Comparison of ENCODE assay signal across 20 cellular contexts in the genomic region with DNA sequence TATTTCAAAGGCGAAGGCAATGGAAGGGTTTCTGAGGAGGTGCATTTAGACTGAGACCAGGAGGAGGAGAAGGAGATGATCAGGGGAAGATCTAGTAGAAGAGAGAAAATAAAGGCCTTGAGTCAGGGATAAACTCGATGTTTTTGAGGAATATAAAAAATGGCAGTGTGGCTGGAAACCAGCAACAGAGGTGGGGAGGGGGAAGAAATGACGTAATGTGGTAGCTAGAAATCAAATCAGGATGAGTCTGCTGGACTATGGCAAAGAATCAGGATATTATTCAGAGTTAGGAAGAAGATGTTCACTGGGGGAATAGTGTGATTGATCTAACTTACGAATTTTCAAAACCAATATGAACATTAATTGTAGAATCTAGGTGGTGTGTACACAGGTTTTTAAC.
A peak's percentile ranks its signal among the peaks of the same experiment; 100 is the strongest.
DNase-seq lines count a peak whose midpoint lies in the region; ATAC-seq, FAIRE-seq and TF ChIP-seq lines count a peak whose summit lies in the region.
"Had no signal": no experiment of that assay in that cellular context is flagged by ENCODE, and none has a peak within 500 bp of the region (broad histone marks: within the 10 kb centered on the region; RNA-seq: fewer than 3 reads in every experiment).

No MANE protein-coding gene starts in this region.

- SMC1A ChIA-PET in GM12878 (lab: Charles Lee; ENCODE audit: uncharacterized antibody, unreplicated experiment), result no interaction called here

- POLR2A ChIA-PET in HepG2 (lab: Yijun Ruan, JAX) (no interaction called here), GM12878 (lab: Charles Lee) (no interaction called here)

- H3K79me2 ChIP-seq in HepG2 (ENCODE audit: insufficient read depth, low read length) (no peaks in the 10 kb centered on the region), GM12878 (ENCODE audit: control insufficient read depth, insufficient read depth, low read length) (no peaks in the 10 kb centered on the region)

- DNase-seq in HepG2 (ENCODE audit: low spot score) (no peak), right lobe of liver (no peak), GM12878 (ENCODE audit: low read depth, low spot score) (no peak), spleen (no peak), putamen (ENCODE audit: low spot score) (no peak)
- DNase-seq: AML-193; Caco-2; Calu3; CD4-positive, alpha-beta T cell; CD8-positive, alpha-beta T cell; DMS79 treated with DMSO at 0.1 percent for 48 hours; GF-D8 had no signal

- TF ChIP-seq RAD21 in HepG2 (CRISPR knock-in tag; IDR thresholded peaks at IDR 0.05) (no peak), GM12878 (IDR thresholded peaks at IDR 0.05; ENCODE audit: insufficient read depth, low read depth, low read length) (no peak)

- intact Hi-C loops in HepG2 (cut with micrococcal nuclease; ENCODE audit: unreplicated experiment) (no loop called here), right lobe of liver (cut with DNase I) (no loop called here), GM12878 (cut with micrococcal nuclease; ENCODE audit: unreplicated experiment) (no loop called here), spleen (cut with DNase I; ENCODE audit: low total_unique reads) (no loop called here)

- H3K36me3 ChIP-seq in HepG2 (replicated peaks in 1 of 2; ENCODE audit: control insufficient read depth in 1 of 2, insufficient read depth in 2 of 2, low read length in 2 of 2) (no peaks in the 10 kb centered on the region), right lobe of liver (no peaks in the 10 kb centered on the region), GM12878 (ENCODE audit: control insufficient read depth in 2 of 2, insufficient read depth in 2 of 2, low read length in 1 of 2) (no peaks in the 10 kb centered on the region), spleen (no peaks in the 10 kb centered on the region)
- H3K36me3 ChIP-seq: BLaER1 treated with 17β-estradiol and CSF1 and Interleukin-3, amounts not matched to agents 10 nM and 100 nM had no signal

- BruUV-seq in HepG2 (replicated peaks; lab: Mats Ljungman, UMichigan) (no TSS peak), GM12878 (replicated peaks; lab: Mats Ljungman, UMichigan) (no TSS peak)

- no peak overlapping the region for H3K4me2 ChIP-seq in HepG2 (ENCODE audit: low read depth, low read length)
- no peak overlapping the region for H3K4me2 ChIP-seq in GM12878 (ENCODE audit: control insufficient read depth, insufficient read depth)
- H3K4me2 ChIP-seq: A549; BLaER1 treated with 17β-estradiol and CSF1 and Interleukin-3, amounts not matched to agents 10 nM and 100 nM had no signal

- FAIRE-seq in HepG2 (lab: Jason Lieb, UNC), result no peak
- no peak for FAIRE-seq in GM12878 (lab: Jason Lieb, UNC)
- FAIRE-seq: A549, D721Med, G401.6, GM12892, GM18507 had no signal

- ATAC-seq in HepG2, result no peak
- no peak for ATAC-seq in right lobe of liver
- ATAC-seq in GM12878, result no peak
- ATAC-seq: A549; CD8-positive, alpha-beta T cell had no signal

- RAD21 ChIA-PET in GM12878 (lab: Charles Lee; ENCODE audit: unreplicated experiment), result no interaction called here

- no peaks in the 10 kb centered on the region for H3K4me1 ChIP-seq in HepG2 (ENCODE audit: insufficient read depth, low read length)
- H3K4me1 ChIP-seq in right lobe of liver, result no peaks in the 10 kb centered on the region
- no peaks in the 10 kb centered on the region for H3K4me1 ChIP-seq in GM12878 (ENCODE audit: control insufficient read depth, insufficient read depth, low read length)
- H3K4me1 ChIP-seq in spleen, result peaks cover 0 to 3% (median 0%) of the 10 kb centered on the region in 6 donors
- H3K4me1 ChIP-seq: A549; BLaER1 treated with 17β-estradiol and CSF1 and Interleukin-3, amounts not matched to agents 10 nM and 100 nM; Caco-2 had no signal

- CTCF ChIA-PET in HepG2 (lab: Yijun Ruan, JAX; ENCODE audit: low intra/inter-chr PET ratio, low total read pairs) (no interaction called here), GM12878 (lab: Yijun Ruan, JAX) (no interaction called here)

- H3K4me3 ChIP-seq in HepG2 (replicated peaks in 1 of 3; ENCODE audit: insufficient read depth in 1 of 3, low read depth in 2 of 3, low read length in 3 of 3) (no peak overlapping the region), right lobe of liver (no peak overlapping the region), GM12878 (no peak overlapping the region), spleen (no peak overlapping the region)
- H3K4me3 ChIP-seq: A549; BLaER1 treated with 17β-estradiol and CSF1 and Interleukin-3, amounts not matched to agents 10 nM and 100 nM had no signal

- in situ Hi-C loops in HepG2 (cut with HindIII; ENCODE audit: extremely low pct_ligation_motif_present, low pct_unique_long_range_greater_than_20kb) (no loop called here), GM12878 (cut with MboI) (no loop called here)

- under 1% methylated on average over 4 of the region's 4 CpGs for WGBS in HepG2 (ENCODE audit: low lambda C conversion rate)
- WGBS in right lobe of liver (ENCODE audit: insufficient coverage, low coverage, low lambda C conversion rate, missing lambda C conversion rate), result 64% methylated on average over 4 of the region's 4 CpGs
- WGBS in GM12878 (ENCODE audit: insufficient coverage, insufficient replicate concordance, low lambda C conversion rate, missing lambda C conversion rate), result 10% methylated on average over 4 of the region's 4 CpGs
- 75 to 86% (median 81%) methylated on average over 4 of the region's 4 CpGs for WGBS in spleen, 5 donors

- no peak for TF ChIP-seq POLR2A in HepG2 (IDR thresholded peaks at IDR 0.05; ENCODE audit: insufficient read depth in 1 of 2, low read depth in 2 of 2, low read length in 2 of 2)
- no peak for TF ChIP-seq POLR2A in right lobe of liver (IDR thresholded peaks at IDR 0.05)
- no peak for TF ChIP-seq POLR2A in GM12878 (IDR thresholded peaks at IDR 0.05; ENCODE audit: low read depth, low read length)
- TF ChIP-seq POLR2A in spleen (IDR thresholded peaks at IDR 0.05), result no peak

- H3K27ac ChIP-seq in HepG2 (ENCODE audit: extremely low read length, insufficient read depth, low read length) (no peak overlapping the region), right lobe of liver (no peak overlapping the region), GM12878 (ENCODE audit: control insufficient read depth, insufficient read depth) (no peak overlapping the region), spleen (no peak overlapping the region)
- H3K27ac ChIP-seq: 22Rv1; A549; BLaER1 treated with 17β-estradiol and CSF1 and Interleukin-3, amounts not matched to agents 10 nM and 100 nM; C4-2B had no signal

- H3K27me3 ChIP-seq in HepG2 (ENCODE audit: control insufficient read depth in 1 of 2, insufficient read depth in 2 of 2, low read length in 2 of 2) (no peaks in the 10 kb centered on the region), right lobe of liver (no peaks in the 10 kb centered on the region), GM12878 (replicated peaks in 1 of 2; ENCODE audit: control insufficient read depth in 2 of 2, insufficient read depth in 2 of 2, low read length in 1 of 2) (no peaks in the 10 kb centered on the region), spleen (replicated peaks in 1 of 7) (no peaks in the 10 kb centered on the region)
- H3K27me3 ChIP-seq: BLaER1 treated with 17β-estradiol and CSF1 and Interleukin-3, amounts not matched to agents 10 nM and 100 nM had no signal

- H4K20me1 ChIP-seq in HepG2 (ENCODE audit: insufficient read depth, low read length) (no peaks in the 10 kb centered on the region), GM12878 (ENCODE audit: control insufficient read depth, insufficient read depth) (no peaks in the 10 kb centered on the region)
- H4K20me1 ChIP-seq: BLaER1 treated with 17β-estradiol and CSF1 and Interleukin-3, amounts not matched to agents 10 nM and 100 nM had no signal

- TF ChIP-seq CTCF in HepG2 (CRISPR knock-in tag; IDR thresholded peaks at IDR 0.05) (no peak), right lobe of liver (IDR thresholded peaks at IDR 0.05) (no peak), GM12878 (IDR thresholded peaks at IDR 0.05 in 2 of 3, conservative IDR thresholded peaks at IDR 0.05 in 1 of 3; ENCODE audit: control insufficient read depth in 2 of 3, extremely low read depth in 1 of 3, insufficient read depth in 1 of 3, low read depth in 3 of 3, low read length in 3 of 3) (no peak), spleen (IDR thresholded peaks at IDR 0.05 in 8 of 11, conservative IDR thresholded peaks at IDR 0.05 in 3 of 11) (no peak)

- H2AFZ ChIP-seq in HepG2 (ENCODE audit: low read length) (no peak overlapping the region), GM12878 (ENCODE audit: control insufficient read depth, low read depth, low read length) (no peak overlapping the region)

- H3K9me3 ChIP-seq in HepG2 (ENCODE audit: low read length), result peaks cover 99% of the 10 kb centered on the region
- no peaks in the 10 kb centered on the region for H3K9me3 ChIP-seq in right lobe of liver
- H3K9me3 ChIP-seq in GM12878 (replicated peaks; ENCODE audit: control insufficient read depth, insufficient read depth, low read length), result no peaks in the 10 kb centered on the region
- peaks cover 0 to 32% (median 2%) of the 10 kb centered on the region in 8 donors for H3K9me3 ChIP-seq in spleen
- H3K9me3 ChIP-seq: A549; BLaER1 treated with 17β-estradiol and CSF1 and Interleukin-3, amounts not matched to agents 10 nM and 100 nM; Caco-2 had no signal

- no peak overlapping the region for H3K9ac ChIP-seq in HepG2 (ENCODE audit: insufficient read depth, low read depth, low read length)
- no peak overlapping the region for H3K9ac ChIP-seq in GM12878 (ENCODE audit: control insufficient read depth, insufficient read depth, low read length)
- H3K9ac ChIP-seq: BLaER1 treated with 17β-estradiol and CSF1 and Interleukin-3, amounts not matched to agents 10 nM and 100 nM had no signal

- no peak for TF ChIP-seq EP300 in HepG2 (IDR thresholded peaks at IDR 0.05; ENCODE audit: low read depth in 2 of 2, low read length in 2 of 2)
- TF ChIP-seq EP300 in HepG2 (CRISPR knock-in tag; IDR thresholded peaks at IDR 0.05; ENCODE audit: borderline replicate concordance), result no peak
- no peak for TF ChIP-seq EP300 in GM12878 (IDR thresholded peaks at IDR 0.05; ENCODE audit: borderline replicate concordance in 1 of 2, control insufficient read depth in 1 of 2, low read depth in 2 of 2, low read length in 2 of 2)

TF ChIP-seq in HepG2, 621 proteins besides CTCF, POLR2A, EP300 and RAD21 (continues in another document):
- TF ChIP-seq ZNF562 (CRISPR knock-in tag; IDR thresholded peaks at IDR 0.05; ENCODE audit: borderline replicate concordance), result no peak
- TF ChIP-seq ZMYM2 (CRISPR knock-in tag; IDR thresholded peaks at IDR 0.05), result no peak
- TF ChIP-seq ZNF335 (CRISPR knock-in tag; IDR thresholded peaks at IDR 0.05), result no peak
- no peak for TF ChIP-seq ZBTB1 (CRISPR knock-in tag; IDR thresholded peaks at IDR 0.05; ENCODE audit: borderline replicate concordance)
- no peak for TF ChIP-seq CHCHD3 (CRISPR knock-in tag; IDR thresholded peaks at IDR 0.05)
- TF ChIP-seq BORCS8-MEF2B (CRISPR knock-in tag; IDR thresholded peaks at IDR 0.05), result no peak

TF ChIP-seq in GM12878, 131 proteins besides CTCF, POLR2A, EP300 and RAD21:
- TF ChIP-seq RELA (IDR thresholded peaks at IDR 0.05; ENCODE audit: borderline replicate concordance, partially characterized antibody) (no peak), ATF7 (IDR thresholded peaks at IDR 0.05; ENCODE audit: low read depth) (0 out of 2 replicates have a peak, but pooled peaks have one; percentile 14)
